ENCODE assay signal across 6 cellular contexts in genomic region chr7:111609483-111610254, GRCh38. TPM values are rescaled to one million over a fixed set of nuclear protein-coding genes. Genes with fewer than 3 reads are reported as not detected.
DNase-seq lines count a peak whose midpoint lies in the region; ATAC-seq, FAIRE-seq and TF ChIP-seq lines count a peak whose summit lies in the region.
"Not testable (repeated sequence)": the region's sequence is repeated elsewhere in the genome, so short reads cannot be mapped to it uniquely, and the experiment has no call there.

No MANE protein-coding gene starts in this region.

- not testable (repeated sequence) for H3K56ac ChIP-seq in mesendoderm (ENCODE audit: low read length)

- not testable (repeated sequence) for H3K79me2 ChIP-seq in DND-41 (ENCODE audit: insufficient read depth, low read length); mesendoderm (ENCODE audit: control insufficient read depth, insufficient read depth, low read length)

- not testable (repeated sequence) for H2BK15ac ChIP-seq in mesendoderm (replicated peaks; ENCODE audit: low read depth)

- H3K4me3 Mint-ChIP-seq in glutamatergic neuron (ENCODE audit: unreplicated experiment), result not testable (repeated sequence)

- H3K9me3 ChIP-seq in DND-41 (ENCODE audit: insufficient read depth, low read length, severe bottlenecking); right cardiac atrium (ENCODE audit: control insufficient read depth, low read length); kidney (ENCODE audit: control insufficient read depth in 1 of 2, low read length in 2 of 2): not testable (repeated sequence)

- H3K4me1 Mint-ChIP-seq in glutamatergic neuron (ENCODE audit: low read depth, unreplicated experiment), result not testable (repeated sequence)

- not testable (repeated sequence) for H4K20me1 ChIP-seq in DND-41 (ENCODE audit: insufficient read depth, low read length)

- H3K4ac ChIP-seq in mesendoderm (ENCODE audit: low read depth, low read length), result not testable (repeated sequence)

- not testable (repeated sequence) for H3K9me3 Mint-ChIP-seq in glutamatergic neuron (ENCODE audit: unreplicated experiment)

- not testable (repeated sequence) for TF ChIP-seq POLR2A in NB4 (IDR thresholded peaks at IDR 0.05; ENCODE audit: extremely low read depth, insufficient read length)

- not testable (repeated sequence) for ATAC-seq in DND-41 (ENCODE audit: insufficient read depth, low read depth); right cardiac atrium

- H2BK120ac ChIP-seq in mesendoderm (ENCODE audit: low read depth, low read length), result not testable (repeated sequence)

- not testable (repeated sequence) for H3K36me3 ChIP-seq in DND-41 (ENCODE audit: insufficient read depth, low read length); kidney (ENCODE audit: control insufficient read depth in 1 of 2, insufficient read depth in 2 of 2, low read length in 2 of 2); mesendoderm (ENCODE audit: control insufficient read depth, insufficient read depth, low read length)

- FAIRE-seq in kidney (lab: Jason Lieb, UNC), result not testable (repeated sequence)

- H3K27me3 Mint-ChIP-seq in glutamatergic neuron (ENCODE audit: unreplicated experiment), result not testable (repeated sequence)

- not testable (repeated sequence) for H3K27me3 ChIP-seq in DND-41 (ENCODE audit: insufficient read depth, low read length, poor library complexity); right cardiac atrium (ENCODE audit: control insufficient read depth, insufficient read depth); mesendoderm (ENCODE audit: insufficient read depth, low read length, poor library complexity)

- not testable (repeated sequence) for H2AK5ac ChIP-seq in mesendoderm (ENCODE audit: low read length)

- H3K4me1 ChIP-seq in DND-41 (ENCODE audit: insufficient read depth, low read length); right cardiac atrium (ENCODE audit: control insufficient read depth, insufficient read depth, low read length); kidney (ENCODE audit: control insufficient read depth in 1 of 2, insufficient read depth in 1 of 2, low read depth in 1 of 2, low read length in 2 of 2); mesendoderm (ENCODE audit: control insufficient read depth, low read depth, low read length): not testable (repeated sequence)

- H2AFZ ChIP-seq in DND-41 (ENCODE audit: low read depth, low read length), result not testable (repeated sequence)

- not testable (repeated sequence) for H3K4me3 ChIP-seq in DND-41 (ENCODE audit: low read depth in 1 of 2, low read length in 2 of 2); NB4 (ENCODE audit: low read depth, low read length); right cardiac atrium (ENCODE audit: low read length); kidney (ENCODE audit: low read length in 2 of 2); mesendoderm (ENCODE audit: low read length)

- not testable (repeated sequence) for H3K9ac ChIP-seq in DND-41 (ENCODE audit: low read depth, low read length); kidney (ENCODE audit: low read length in 2 of 2); mesendoderm (ENCODE audit: low read length)

- not testable (repeated sequence) for H3K27ac ChIP-seq in DND-41 (ENCODE audit: low read length); right cardiac atrium (ENCODE audit: low read length); kidney (ENCODE audit: low read depth in 2 of 2, low read length in 2 of 2); mesendoderm (ENCODE audit: low read depth, low read length)

- not testable (repeated sequence) for H3K23ac ChIP-seq in mesendoderm (ENCODE audit: low read length)

- not testable (repeated sequence) for H3K27ac Mint-ChIP-seq in glutamatergic neuron (ENCODE audit: unreplicated experiment)

- intact Hi-C loops in right cardiac atrium (cut with DNase I); kidney (cut with DNase I): not testable (repeated sequence)

- H3K79me1 ChIP-seq in mesendoderm (ENCODE audit: low read length), result not testable (repeated sequence)

- 95% methylated on average over 56 of the region's 58 CpGs for WGBS in right cardiac atrium
- no CpG with 5 or more reads among the region's 58 CpGs for WGBS in mesendoderm (ENCODE audit: extremely low coverage, insufficient coverage, low lambda C conversion rate)

- not testable (repeated sequence) for H2BK5ac ChIP-seq in mesendoderm (ENCODE audit: low read length)

- DNase-seq in DND-41 (peak; percentile 11), NB4 (ENCODE audit: low read depth) (peak; percentile 4), glutamatergic neuron (peak; percentile 18), right cardiac atrium (peak in 2 of 3 donors; percentile 39 to 53), kidney (peak; percentile 55), mesendoderm (peak; percentile 6)

- H4K8ac ChIP-seq in mesendoderm (ENCODE audit: low read depth, low read length), result not testable (repeated sequence)

- TF ChIP-seq CTCF in DND-41 (IDR thresholded peaks at IDR 0.05; ENCODE audit: borderline replicate concordance, extremely low read depth, low read length, poor library complexity, severe bottlenecking); NB4 (IDR thresholded peaks at IDR 0.05; ENCODE audit: low read depth, low read length); glutamatergic neuron (IDR thresholded peaks at IDR 0.05; ENCODE audit: partially characterized antibody, unreplicated experiment); kidney (IDR thresholded peaks at IDR 0.05; ENCODE audit: borderline replicate concordance, extremely low read depth, insufficient read depth): not testable (repeated sequence)

- H3K4me2 ChIP-seq in DND-41 (ENCODE audit: insufficient read depth, low read length); mesendoderm (ENCODE audit: low read length): not testable (repeated sequence)

- H3K18ac ChIP-seq in mesendoderm (ENCODE audit: low read length), result not testable (repeated sequence)

- not testable (repeated sequence) for H3K36me3 Mint-ChIP-seq in glutamatergic neuron (ENCODE audit: unreplicated experiment)

- not testable (repeated sequence) for H4K5ac ChIP-seq in mesendoderm (ENCODE audit: low read length)

RNA-seq across cellular contexts. Expression of gene IMMP2L, which starts 47.4 kb away (rescaled TPM):
- 9.6 TPM for total RNA-seq in glutamatergic neuron (ENCODE audit: unreplicated experiment)
- 10 to 100 TPM; 10.4 to 16.2 (median 14.2) TPM for total RNA-seq in right cardiac atrium
- 6.6 TPM for polyA plus RNA-seq in right cardiac atrium
- 46.4 TPM for total RNA-seq in kidney
- 52.1 TPM for polyA plus RNA-seq in kidney (ENCODE audit: insufficient read depth, low read depth, low replicate concordance)
- polyA plus RNA-seq in mesendoderm (2013, experiment 1 of 2), result 6.1 TPM
- 7.3 TPM for polyA plus RNA-seq in mesendoderm (2013, experiment 2 of 2)

Comparison
In these comparisons a context has a peak if more than half of its experiments do, and no peak if none do; other contexts are left out.
1. DNase-seq: peak in every context shown above with its lines; median percentile 55 in kidney; 46 in right cardiac atrium; 18 in glutamatergic neuron; 11 in DND-41; 6 in mesendoderm; 4 in NB4.